8 cellular contexts compared by ENCODE assay signal in genomic region chr3:101829066-101829830, GRCh38. TPM values are rescaled to one million over a fixed set of nuclear protein-coding genes. Genes with fewer than 3 reads are reported as not detected.
A peak's percentile ranks its signal among the peaks of the same experiment; 100 is the strongest.
DNase-seq lines count a peak whose midpoint lies in the region; ATAC-seq and TF ChIP-seq lines count a peak whose summit lies in the region.

No MANE protein-coding gene starts in this region.

- peak; percentile 30 to 82 (median 43) for DNase-seq in CD4-positive, alpha-beta memory T cell
- peak; percentile 23 for DNase-seq in activated T-helper 1 cell treated with Interleukin-2 at 50 U/mL for 16 hours (ENCODE audit: low read depth)
- DNase-seq in heart left ventricle: peak; percentile 60 to 86 (median 76)
- DNase-seq in Kasumi-1 (lab: John Stamatoyannopoulos, UW): no peak
- no peak for DNase-seq in DMS53 (lab: John Stamatoyannopoulos, UW)

- no peaks in the 10 kb centered on the region for H3K27me3 ChIP-seq in CD4-positive, alpha-beta memory T cell (ENCODE audit: insufficient read depth, low read length)
- H3K27me3 ChIP-seq in heart left ventricle: no peaks in the 10 kb centered on the region
- H3K27me3 ChIP-seq in skeletal muscle tissue (ENCODE audit: control insufficient read depth in 3 of 3, insufficient read depth in 3 of 3, low read length in 3 of 3): no peaks in the 10 kb centered on the region

- H3K9ac ChIP-seq in skeletal muscle tissue (ENCODE audit: low read depth in 1 of 3, low read length in 3 of 3): peak overlapping the region; percentile 28 to 69 (median 42)

- ATAC-seq in GM21515 (IDR thresholded peaks at IDR 0.05; ENCODE audit: unreplicated experiment) (peak; percentile 51), heart left ventricle (peak; percentile 88 to 96 (median 94))

- whole genome bisulfite sequencing in heart left ventricle, 4 donors: 14 to 22% (median 16%) methylated on average over 8 of the region's 8 CpGs

- intact Hi-C loops in CD4-positive, alpha-beta memory T cell (cut with micrococcal nuclease): loop anchor here (5.0 kb wide), 1 partner anchor 108 kb away; no protein-coding TSS in a partner anchor
- intact Hi-C loops in heart left ventricle (cut with DNase I): loop anchor here in 2 of 10 donors (10.0 kb wide), 2 partner anchors 116 to 906 kb away; no protein-coding TSS in a partner anchor

- H3K4me3 Mint-ChIP-seq in CD4-positive, alpha-beta memory T cell: peak overlapping the region; percentile 89 to 98 (median 94)
- H3K4me3 Mint-ChIP-seq in IgD-negative memory B cell: peak overlapping the region; percentile 94 to 98 (median 96)

- H3K4me1 Mint-ChIP-seq in CD4-positive, alpha-beta memory T cell: peaks cover 46 to 76% (median 60%) of the 10 kb centered on the region in 4 donors
- peaks cover 61 to 68% (median 68%) of the 10 kb centered on the region in 3 donors for H3K4me1 Mint-ChIP-seq in IgD-negative memory B cell

- no peaks in the 10 kb centered on the region for H3K36me3 ChIP-seq in CD4-positive, alpha-beta memory T cell (ENCODE audit: insufficient read depth, low read length)
- H3K36me3 ChIP-seq in heart left ventricle (no peaks in the 10 kb centered on the region), skeletal muscle tissue (ENCODE audit: control insufficient read depth in 3 of 3, insufficient read depth in 3 of 3, low read length in 3 of 3) (no peaks in the 10 kb centered on the region)

- CTCF ChIA-PET in CD4-positive, alpha-beta memory T cell (lab: Charles Lee; ENCODE audit: partially characterized antibody): interaction anchor here (0.7 to 3.2 kb wide), 8 partner anchors 10 to 400 kb away, joined by 3 to 10 read pairs (median 7); partner anchors contain the start of gene NFKBIZ

- H3K27ac Mint-ChIP-seq in CD4-positive, alpha-beta memory T cell: peak overlapping the region; percentile 96 to 100 (median 98)
- peak overlapping the region; percentile 97 to 99 (median 98) for H3K27ac Mint-ChIP-seq in IgD-negative memory B cell

- POLR2A ChIA-PET in CD4-positive, alpha-beta memory T cell (lab: Charles Lee; ENCODE audit: partially characterized antibody): interaction anchor here (1.0 to 6.9 kb wide), 7 partner anchors 8 to 151 kb away, joined by 3 to 213 read pairs (median 4); partner anchors contain the start of genes CEP97, NFKBIZ and RPL24

- TF ChIP-seq CTCF in heart left ventricle (IDR thresholded peaks at IDR 0.05): no peak

- TF ChIP-seq POLR2A in heart left ventricle (IDR thresholded peaks at IDR 0.05): no peak

- H3K27me3 Mint-ChIP-seq in CD4-positive, alpha-beta memory T cell: no peaks in the 10 kb centered on the region
- H3K27me3 Mint-ChIP-seq in IgD-negative memory B cell: no peaks in the 10 kb centered on the region

- H3K9me3 Mint-ChIP-seq in CD4-positive, alpha-beta memory T cell: no peaks in the 10 kb centered on the region
- H3K9me3 Mint-ChIP-seq in IgD-negative memory B cell: no peaks in the 10 kb centered on the region

- H3K9me3 ChIP-seq in CD4-positive, alpha-beta memory T cell (ENCODE audit: control insufficient read depth in 1 of 2, low read length in 2 of 2): no peaks in the 10 kb centered on the region
- no peaks in the 10 kb centered on the region for H3K9me3 ChIP-seq in heart left ventricle
- no peaks in the 10 kb centered on the region for H3K9me3 ChIP-seq in skeletal muscle tissue (ENCODE audit: control insufficient read depth in 3 of 3, low read length in 3 of 3)

- H3K4me1 ChIP-seq in CD4-positive, alpha-beta memory T cell (ENCODE audit: insufficient read depth, low read length): peaks cover 51% of the 10 kb centered on the region
- H3K4me1 ChIP-seq in heart left ventricle (peaks cover 0 to 48% (median 36%) of the 10 kb centered on the region in 12 donors), skeletal muscle tissue (ENCODE audit: control insufficient read depth in 3 of 3, insufficient read depth in 3 of 3, low read length in 3 of 3) (peaks cover 16 to 20% (median 16%) of the 10 kb centered on the region in 3 donors)

- H3K27ac ChIP-seq in CD4-positive, alpha-beta memory T cell (ENCODE audit: low read depth, low read length): peak overlapping the region; percentile 92
- H3K27ac ChIP-seq in heart left ventricle (peak overlapping the region; percentile 48 to 91 (median 85)), skeletal muscle tissue (ENCODE audit: low read depth, low read length) (peak overlapping the region; percentile 84)

- H3K4me3 ChIP-seq in CD4-positive, alpha-beta memory T cell (ENCODE audit: low read length in 2 of 2): peak overlapping the region; percentile 7 to 32
- H3K4me3 ChIP-seq in heart left ventricle (peak overlapping the region in 8 of 12 donors; percentile 51 to 71 (median 64)), skeletal muscle tissue (ENCODE audit: low read length in 3 of 3) (peak overlapping the region in 2 of 3 donors; percentile 11 to 41)

- H3K36me3 Mint-ChIP-seq in CD4-positive, alpha-beta memory T cell: peaks cover 0 to 3% of the 10 kb centered on the region in 2 donors
- peaks cover 1% of the 10 kb centered on the region for H3K36me3 Mint-ChIP-seq in IgD-negative memory B cell

RNA-seq across cellular contexts. Expression of gene NFKBIZ, which starts 20.1 kb away (rescaled TPM):
- 10 to 100 TPM; 75.9 to 79.5 TPM for total RNA-seq in CD4-positive, alpha-beta memory T cell
- 10 to 100 TPM in 1 of 2 donors, 1 to 10 TPM in 1; 7.3 to 13.2 TPM for polyA plus RNA-seq in CD4-positive, alpha-beta memory T cell
- polyA plus RNA-seq in IgD-negative memory B cell (10.1 TPM), heart left ventricle (1 to 10 TPM; 5.6 to 7.2 TPM)
- total RNA-seq in heart left ventricle (10 to 100 TPM in 4 of 9 donors, 1 to 10 TPM in 5; 6.9 to 44.8 (median 10.0) TPM), skeletal muscle tissue (7.8 TPM)

RNA-seq across cellular contexts. Expression of gene NXPE3, which starts 50.2 kb away (rescaled TPM):
- total RNA-seq in CD4-positive, alpha-beta memory T cell: 10 to 100 TPM; 35.7 to 37.2 TPM
- 10 to 100 TPM; 36.2 to 50.0 TPM for polyA plus RNA-seq in CD4-positive, alpha-beta memory T cell
- polyA plus RNA-seq in IgD-negative memory B cell (30.4 TPM), heart left ventricle (10 to 100 TPM; 13.3 to 18.1 TPM)
- total RNA-seq in heart left ventricle (10 to 100 TPM; 24.0 to 43.8 (median 36.4) TPM), skeletal muscle tissue (11.0 TPM)

Comparison
In these comparisons a context has a peak if more than half of its experiments do, and no peak if none do; other contexts are left out.
1. DNase-seq: peak in CD4-positive, alpha-beta memory T cell (5 of 5), activated T-helper 1 cell treated with Interleukin-2 at 50 U/mL for 16 hours (single experiment) and heart left ventricle (5 of 5); none in Kasumi-1 (0 of 2) and DMS53 (single experiment).
2. Peak in every context shown above with its lines, with median percentiles within 50 percentile points of each other: H3K27ac ChIP-seq and H3K4me3 ChIP-seq.